In the genomic region with DNA sequence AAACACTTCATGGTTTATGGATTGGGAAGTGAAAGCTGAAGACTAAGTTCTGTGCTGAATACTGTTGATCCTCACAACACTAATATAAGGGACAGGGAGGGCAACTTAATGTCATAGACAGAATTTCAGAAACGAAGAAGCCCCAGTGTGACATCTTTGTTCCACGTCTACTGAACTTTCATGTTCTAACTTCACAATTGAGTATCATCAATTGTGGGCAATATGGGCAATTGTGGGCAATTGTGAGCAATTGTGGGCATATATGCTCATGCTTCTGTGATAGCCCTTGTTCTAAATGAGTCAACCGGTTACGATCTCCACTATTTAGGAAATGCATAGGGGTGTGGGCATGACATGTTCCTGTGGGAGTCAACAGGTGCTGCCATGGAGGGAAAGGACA, we compare ENCODE assay signal across 22 cellular contexts. TPM values are rescaled to one million over a fixed set of nuclear protein-coding genes. Genes with fewer than 3 reads are reported as not detected.
DNase-seq lines count a peak whose midpoint lies in the region; ATAC-seq, FAIRE-seq and TF ChIP-seq lines count a peak whose summit lies in the region.
"Had no signal": no experiment of that assay in that cellular context is flagged by ENCODE, and none has a peak within 500 bp of the region (broad histone marks: within the 10 kb centered on the region; RNA-seq: fewer than 3 reads in every experiment).

No MANE protein-coding gene starts in this region.

- H3K27me3 ChIP-seq in bronchial epithelial cell (ENCODE audit: control insufficient read depth, insufficient read depth, low read length) = no peaks in the 10 kb centered on the region

- H3K4me3 ChIP-seq in bronchial epithelial cell (ENCODE audit: low read depth, low read length) = no peak overlapping the region
- H3K4me3 ChIP-seq: adrenal gland, gastrocnemius medialis, prostate gland, thoracic aorta had no signal

- peak; percentile 52 to 74 for ATAC-seq in activated naive CD4-positive, alpha-beta T cell treated with anti-CD3 and anti-CD28 coated beads, Interleukin-2, amount 50 U/mL, for 72 hours
- no peak for ATAC-seq in HG02798 (IDR thresholded peaks at IDR 0.05; ENCODE audit: poor library complexity, unreplicated experiment)
- ATAC-seq in HG03025 (IDR thresholded peaks at IDR 0.05; ENCODE audit: low FRiP score, unreplicated experiment) = no peak
- ATAC-seq in GM19351 (IDR thresholded peaks at IDR 0.05; ENCODE audit: unreplicated experiment) = no peak
- ATAC-seq: gastrocnemius medialis, HCT116 had no signal

- no peak for TF ChIP-seq CTCF in bronchial epithelial cell (IDR thresholded peaks at IDR 0.05; ENCODE audit: insufficient read depth, low read length, severe bottlenecking)

- H3K9me3 Mint-ChIP-seq in activated naive CD4-positive, alpha-beta T cell treated with anti-CD3 and anti-CD28 coated beads, Interleukin-2, amount 50 U/mL, for 72 hours = no peaks in the 10 kb centered on the region
- H3K9me3 Mint-ChIP-seq: activated T-helper 2 cell treated with anti-CD3 and anti-CD28 coated beads, Interferon-gamma antibody, Interleukin-2, Interleukin-4, amounts not matched to agents 10 μg/mL and 5 μg/mL and 100 μg/mL, durations not matched to agents 14 hours and 24 hours and 36 hours; CD4-positive, alpha-beta memory T cell had no signal

- H3K27ac Mint-ChIP-seq in activated naive CD4-positive, alpha-beta T cell treated with anti-CD3 and anti-CD28 coated beads, Interleukin-2, amount 50 U/mL, for 72 hours = no peak overlapping the region
- H3K27ac Mint-ChIP-seq: activated T-helper 2 cell treated with anti-CD3 and anti-CD28 coated beads, Interferon-gamma antibody, Interleukin-2, Interleukin-4, amounts not matched to agents 10 μg/mL and 5 μg/mL and 100 μg/mL, durations not matched to agents 14 hours and 24 hours and 36 hours; CD4-positive, alpha-beta memory T cell; nephron progenitor cell had no signal

- H3K36me3 ChIP-seq in bronchial epithelial cell (ENCODE audit: control insufficient read depth, insufficient read depth, low read length) = no peaks in the 10 kb centered on the region
- H3K36me3 ChIP-seq: adrenal gland, gastrocnemius medialis, prostate gland, thoracic aorta had no signal

- H3K36me3 Mint-ChIP-seq in activated naive CD4-positive, alpha-beta T cell treated with anti-CD3 and anti-CD28 coated beads, Interleukin-2, amount 50 U/mL, for 72 hours = no peaks in the 10 kb centered on the region
- H3K36me3 Mint-ChIP-seq: CD4-positive, alpha-beta memory T cell had no signal

- no peak for DNase-seq in activated naive CD4-positive, alpha-beta T cell treated with anti-CD3 and anti-CD28 coated beads, Interleukin-2, amount 50 U/mL, for 72 hours (ENCODE audit: low spot score in 2 of 2)
- DNase-seq in activated naive CD4-positive, alpha-beta T cell treated with Interleukin-2 at 50 U/mL for 16 hours = no peak
- DNase-seq in MV-4-11 (lab: John Stamatoyannopoulos, UW) (peak; percentile 82), bronchial epithelial cell (ENCODE audit: low read depth) (no peak), T-helper 9 cell (no peak)
- DNase-seq: ACHN; adrenal gland; CD4-positive, alpha-beta memory T cell; DMS79 treated with DMSO at 0.1 percent for 48 hours; gastrocnemius medialis; mesenchymal stem cell; NCI-H146; nephron progenitor cell; small intestine had no signal

- peak; percentile 28 for FAIRE-seq in bronchial epithelial cell (lab: Jason Lieb, UNC)
- FAIRE-seq: small intestine had no signal

RNA-seq across cellular contexts. Expression of gene CYBB, which starts 33.7 kb away (rescaled TPM):
- total RNA-seq in activated naive CD4-positive, alpha-beta T cell treated with anti-CD3 and anti-CD28 coated beads, Interleukin-2, amount 50 U/mL, for 72 hours = under 1 TPM in 1 of 2 donors, not detected in 1; 0.06 TPM
- not detected in 2 replicates for total RNA-seq in bronchial epithelial cell
- total RNA-seq: epithelial cell of proximal tubule had no signal

RNA-seq across cellular contexts. Expression of gene DYNLT3, which starts 33.8 kb away (rescaled TPM):
- 10 to 100 TPM in 1 of 2 donors, 1 to 10 TPM in 1; 8.1 to 20.5 TPM for total RNA-seq in activated naive CD4-positive, alpha-beta T cell treated with anti-CD3 and anti-CD28 coated beads, Interleukin-2, amount 50 U/mL, for 72 hours
- total RNA-seq in bronchial epithelial cell = 38.7 and 93.2 TPM in 2 replicates

Comparison
In these comparisons a context has a peak if more than half of its experiments do, and no peak if none do; other contexts are left out.
1. ATAC-seq: peak in activated naive CD4-positive, alpha-beta T cell treated with anti-CD3 and anti-CD28 coated beads, Interleukin-2, amount 50 U/mL, for 72 hours (2 of 2); none in HG02798 (single experiment), HG03025 (single experiment) and GM19351 (single experiment).